29 cellular contexts compared by ENCODE assay signal in genomic region chr14:99996951-99997571, GRCh38.
A peak's percentile ranks its signal among the peaks of the same experiment; 100 is the strongest.
DNase-seq lines count a peak whose midpoint lies in the region; ATAC-seq, FAIRE-seq and TF ChIP-seq lines count a peak whose summit lies in the region.
"Had no signal": no experiment of that assay in that cellular context is flagged by ENCODE, and none has a peak within 500 bp of the region (broad histone marks: within the 10 kb centered on the region; RNA-seq: fewer than 3 reads in every experiment).

No MANE protein-coding gene starts in this region.

- WGBS in body of pancreas, 2 donors = 88 to 89% methylated on average over 5 of the region's 5 CpGs
- 82 to 95% (median 87%) methylated on average over 5 of the region's 5 CpGs for WGBS in psoas muscle, 3 donors

- H3K4me3 ChIP-seq in body of pancreas (no peak overlapping the region), psoas muscle (no peak overlapping the region)
- H3K4me3 ChIP-seq: cardiac muscle cell, colonic mucosa, tibial nerve had no signal

- intact Hi-C loops in body of pancreas (cut with DNase I) = no loop called here
- intact Hi-C loops in psoas muscle (cut with DNase I) = no loop called here
- intact Hi-C loops in posterior cingulate gyrus (cut with DNase I) = no loop called here

- TF ChIP-seq CTCF in body of pancreas (IDR thresholded peaks at IDR 0.05) (no peak), psoas muscle (IDR thresholded peaks at IDR 0.05) (no peak)

- H3K27ac ChIP-seq in body of pancreas = no peak overlapping the region
- H3K27ac ChIP-seq in psoas muscle = no peak overlapping the region
- H3K27ac ChIP-seq: cardiac muscle cell, colonic mucosa, neutrophil, tibial nerve had no signal

- H3K36me3 ChIP-seq in body of pancreas (replicated peaks in 1 of 2; ENCODE audit: insufficient read depth in 1 of 2, low read depth in 2 of 2) = no peaks in the 10 kb centered on the region
- H3K36me3 ChIP-seq in psoas muscle (ENCODE audit: insufficient read depth in 1 of 2, low read depth in 1 of 2) = no peaks in the 10 kb centered on the region
- H3K36me3 ChIP-seq: cardiac muscle cell, colonic mucosa, neutrophil, tibial nerve had no signal

- H3K27me3 ChIP-seq in body of pancreas = no peaks in the 10 kb centered on the region
- H3K27me3 ChIP-seq in psoas muscle (ENCODE audit: insufficient read depth in 3 of 3, low read length in 2 of 3) = no peaks in the 10 kb centered on the region
- H3K27me3 ChIP-seq: cardiac muscle cell, neutrophil, tibial nerve had no signal

- H3K9me3 ChIP-seq in body of pancreas (no peaks in the 10 kb centered on the region), psoas muscle (no peaks in the 10 kb centered on the region)
- H3K9me3 ChIP-seq: colonic mucosa, neutrophil, tibial nerve had no signal

- no peak for TF ChIP-seq POLR2A in body of pancreas (IDR thresholded peaks at IDR 0.05)

- peak; percentile 9 for FAIRE-seq in islet of Langerhans (lab: Jason Lieb, UNC)

- H3K4me1 ChIP-seq in body of pancreas (no peaks in the 10 kb centered on the region), psoas muscle (no peaks in the 10 kb centered on the region)
- H3K4me1 ChIP-seq: colonic mucosa, tibial nerve had no signal

- DNase-seq in NCI-H226 (peak; percentile 55), amniotic stem cell (lab: John Stamatoyannopoulos, UW) (peak; percentile 64), body of pancreas (no peak), psoas muscle (no peak), posterior cingulate gyrus (no peak)
- DNase-seq: activated CD4-positive, alpha-beta memory T cell treated with anti-CD3 and anti-CD28 coated beads, Interleukin-2, amount 10 ng/mL, durations not matched to agents 7 days and 5 days; activated CD4-positive, alpha-beta T cell treated with anti-CD3 and anti-CD28 coated beads for 1 hour; activated CD8-positive, alpha-beta memory T cell treated with anti-CD3 and anti-CD28 coated beads, Interleukin-2, amount 50 U/mL, for 48 hours; activated naive CD4-positive, alpha-beta T cell treated with anti-CD3 and anti-CD28 coated beads, Interleukin-2, amount 10 ng/mL, durations not matched to agents 7 days and 5 days; amygdala; Calu3; colonic mucosa; DMS79; effector CD8-positive, alpha-beta T cell; GOT3; naive thymus-derived CD4-positive, alpha-beta T cell; NCI-H1105; NCI-H187 treated with DMSO at 0.1 percent for 48 hours; NCI-H2171; NCI-H524 treated with DMSO at 0.1 percent for 48 hours; OCI-M1; SHP77 had no signal

- no peak for ATAC-seq in body of pancreas
- ATAC-seq in psoas muscle = no peak
- ATAC-seq in HG03571 (IDR thresholded peaks at IDR 0.05; ENCODE audit: unreplicated experiment) = no peak
- ATAC-seq: activated T-helper 17 cell treated with anti-CD3 and anti-CD28 coated beads, Interleukin-2, amount 50 U/mL, for 72 hours; naive thymus-derived CD4-positive, alpha-beta T cell; stimulated activated effector memory CD8-positive, alpha-beta T cell treated with anti-CD3 and anti-CD28 coated beads, Interleukin-12 subunit alpha, Interleukin-12 subunit beta, amount 100 ng/mL, for 72 hours had no signal

Comparison
In these comparisons a context has a peak if more than half of its experiments do, and no peak if none do; other contexts are left out.
1. DNase-seq: peak in NCI-H226 (single experiment) and amniotic stem cell (single experiment); none in body of pancreas (0 of 4), psoas muscle (0 of 2) and posterior cingulate gyrus (0 of 10).